15 cellular contexts compared by ENCODE assay signal in the genomic region with DNA sequence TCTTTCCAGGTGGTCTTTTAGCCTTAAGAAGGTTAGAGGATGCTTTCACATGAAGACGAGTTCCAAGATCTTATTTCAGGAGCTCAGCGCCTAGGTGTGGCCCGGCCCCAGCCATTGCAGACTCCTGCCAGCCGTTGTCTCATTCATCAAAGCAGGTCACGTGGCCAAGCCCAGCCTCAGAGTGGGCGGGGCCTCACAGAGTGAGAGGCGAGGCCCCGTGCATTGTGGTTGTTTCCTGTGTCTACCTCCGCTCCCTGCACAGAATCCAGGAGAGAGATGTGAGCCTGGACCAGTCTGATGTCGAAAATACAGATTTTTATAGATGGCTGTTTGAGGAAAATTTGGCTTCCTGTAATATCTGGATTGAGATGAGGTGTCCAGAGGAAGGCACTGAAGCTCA. TPM values are rescaled to one million over a fixed set of nuclear protein-coding genes. Genes with fewer than 3 reads are reported as not detected.
DNase-seq lines count a peak whose midpoint lies in the region; ATAC-seq and FAIRE-seq lines count a peak whose summit lies in the region.
"Had no signal": no experiment of that assay in that cellular context is flagged by ENCODE, and none has a peak within 500 bp of the region (broad histone marks: within the 10 kb centered on the region; RNA-seq: fewer than 3 reads in every experiment).

No MANE protein-coding gene starts in this region.

- ATAC-seq in stimulated activated naive CD8-positive, alpha-beta T cell treated with anti-CD3 and anti-CD28 coated beads, Interleukin-15, Interleukin-2, amounts not matched to agents 100 U/mL and 50 U/mL, for 24 hours, result peak; percentile 55
- no peak for ATAC-seq in right cardiac atrium
- ATAC-seq: left colon had no signal

- no peak overlapping the region for H3K4me3 ChIP-seq in right cardiac atrium (ENCODE audit: low read length)
- H3K4me3 ChIP-seq: SJCRH30, skin epidermis had no signal

- no peak overlapping the region for H3K27ac ChIP-seq in right cardiac atrium (ENCODE audit: low read length)
- H3K27ac ChIP-seq: neutrophil, SJCRH30 had no signal

- FAIRE-seq in HTR-8/SVneo (lab: Jason Lieb, UNC), result no peak

- 66% methylated on average over 10 of the region's 10 CpGs for WGBS in right cardiac atrium

- no peaks in the 10 kb centered on the region for H3K27me3 ChIP-seq in right cardiac atrium (ENCODE audit: control insufficient read depth, insufficient read depth)
- H3K27me3 ChIP-seq: neutrophil, SJCRH30 had no signal

- H3K9me3 ChIP-seq in right cardiac atrium (ENCODE audit: control insufficient read depth, low read length), result no peaks in the 10 kb centered on the region
- H3K9me3 ChIP-seq: neutrophil, SJCRH30 had no signal

- no peaks in the 10 kb centered on the region for H3K4me1 ChIP-seq in right cardiac atrium (ENCODE audit: control insufficient read depth, insufficient read depth, low read length)
- H3K4me1 ChIP-seq: SJCRH30 had no signal

- intact Hi-C loops in right cardiac atrium (cut with DNase I), result no loop called here

- DNase-seq in activated T-cell treated with anti-CD3 and anti-CD28 coated beads for 48 hours (ENCODE audit: low read depth) (peak; percentile 14), activated T-cell treated with anti-CD3 and anti-CD28 coated beads for 4 hours (no peak), MV-4-11 (lab: John Stamatoyannopoulos, UW) (no peak), right cardiac atrium (no peak), HTR-8/SVneo (ENCODE audit: insufficient read length, low spot score) (no peak)
- peak; percentile 51 for DNase-seq in activated CD4-positive, alpha-beta T cell treated with anti-CD3 and anti-CD28 coated beads for 48 hours
- DNase-seq in central memory CD4-positive, alpha-beta T cell, result peak; percentile 32
- peak; percentile 50 for DNase-seq in stimulated activated naive CD8-positive, alpha-beta T cell treated with anti-CD3 and anti-CD28 coated beads, Interleukin-15, Interleukin-2, amounts not matched to agents 100 U/mL and 50 U/mL, for 24 hours
- DNase-seq: left colon, NCI-H524 had no signal

RNA-seq across cellular contexts. Expression of gene CST5, which starts 49.2 kb away (rescaled TPM):
- total RNA-seq in right cardiac atrium, result not detected
- polyA plus RNA-seq in right cardiac atrium, result not detected
- total RNA-seq: dermis microvascular lymphatic vessel endothelial cell, left colon, MCF 10A, SJCRH30 had no signal

RNA-seq across cellular contexts. Expression of gene GGTLC1, which starts 59.8 kb away (rescaled TPM):
- total RNA-seq in right cardiac atrium, result not detected
- not detected for polyA plus RNA-seq in right cardiac atrium
- total RNA-seq: dermis microvascular lymphatic vessel endothelial cell, left colon, MCF 10A, SJCRH30 had no signal

Comparison
In these comparisons a context has a peak if more than half of its experiments do, and no peak if none do; other contexts are left out.
1. DNase-seq: peak in activated T-cell treated with anti-CD3 and anti-CD28 coated beads for 48 hours (single experiment), activated CD4-positive, alpha-beta T cell treated with anti-CD3 and anti-CD28 coated beads for 48 hours (single experiment), central memory CD4-positive, alpha-beta T cell (single experiment) and stimulated activated naive CD8-positive, alpha-beta T cell treated with anti-CD3 and anti-CD28 coated beads, Interleukin-15, Interleukin-2, amounts not matched to agents 100 U/mL and 50 U/mL, for 24 hours (single experiment); none in activated T-cell treated with anti-CD3 and anti-CD28 coated beads for 4 hours (single experiment), MV-4-11 (single experiment), right cardiac atrium (0 of 3) and HTR-8/SVneo (single experiment).